ENCODE assay signal across 11 cellular contexts in genomic region chr3:52051444-52051843, GRCh38. TPM values are rescaled to one million over a fixed set of nuclear protein-coding genes. Genes with fewer than 3 reads are reported as not detected.
DNase-seq lines count a peak whose midpoint lies in the region; ATAC-seq and TF ChIP-seq lines count a peak whose summit lies in the region.
"Had no signal": no experiment of that assay in that cellular context is flagged by ENCODE, and none has a peak within 500 bp of the region (broad histone marks: within the 10 kb centered on the region; RNA-seq: fewer than 3 reads in every experiment).

No MANE protein-coding gene starts in this region.

- H3K27ac Mint-ChIP-seq in activated CD4-positive, alpha-beta T cell treated with anti-CD3 and anti-CD28 coated beads, Interleukin-2, amount 10 ng/mL, durations not matched to agents 7 days and 5 days = peak overlapping the region; percentile 94
- H3K27ac Mint-ChIP-seq in activated CD8-positive, alpha-beta T cell treated with anti-CD3 and anti-CD28 coated beads for 36 hours = peak overlapping the region; percentile 93

- no peak for DNase-seq in activated CD4-positive, alpha-beta T cell treated with anti-CD3 and anti-CD28 coated beads, Interleukin-2, amount 10 ng/mL, durations not matched to agents 7 days and 5 days
- no peak for DNase-seq in activated CD4-positive, alpha-beta T cell treated with anti-CD3 and anti-CD28 coated beads, Interleukin-2, amount 50 U/mL, for 1 hour
- no peak for DNase-seq in activated CD8-positive, alpha-beta T cell treated with anti-CD3 and anti-CD28 coated beads for 36 hours
- no peak for DNase-seq in esophagus squamous epithelium (lab: John Stamatoyannopoulos, UW)
- DNase-seq in substantia nigra (lab: John Stamatoyannopoulos, UW) = no peak
- DNase-seq in medulla oblongata (ENCODE audit: extremely low spot score) = no peak
- no peak for DNase-seq in hypothalamus (lab: John Stamatoyannopoulos, UW)
- no peak for DNase-seq in nucleus accumbens (lab: John Stamatoyannopoulos, UW)
- DNase-seq: ACHN, KG1, NCI-H2107 had no signal

- no peaks in the 10 kb centered on the region for H3K9me3 ChIP-seq in esophagus squamous epithelium

- TF ChIP-seq POLR2A in esophagus squamous epithelium (IDR thresholded peaks at IDR 0.05) = no peak

- peaks cover 42% of the 10 kb centered on the region for H3K4me1 Mint-ChIP-seq in activated CD4-positive, alpha-beta T cell treated with anti-CD3 and anti-CD28 coated beads, Interleukin-2, amount 10 ng/mL, durations not matched to agents 7 days and 5 days
- peaks cover 49% of the 10 kb centered on the region for H3K4me1 Mint-ChIP-seq in activated CD8-positive, alpha-beta T cell treated with anti-CD3 and anti-CD28 coated beads for 36 hours (ENCODE audit: low read depth)

- 48 to 50% methylated on average over 2 to 4 of the region's 8 CpGs for WGBS in esophagus squamous epithelium, 2 donors

- H3K27me3 Mint-ChIP-seq in activated CD4-positive, alpha-beta T cell treated with anti-CD3 and anti-CD28 coated beads, Interleukin-2, amount 10 ng/mL, durations not matched to agents 7 days and 5 days = no peaks in the 10 kb centered on the region
- no peaks in the 10 kb centered on the region for H3K27me3 Mint-ChIP-seq in activated CD8-positive, alpha-beta T cell treated with anti-CD3 and anti-CD28 coated beads for 36 hours

- CTCF ChIA-PET in activated CD4-positive, alpha-beta T cell treated with anti-CD3 and anti-CD28 coated beads, Interleukin-2, amount 10 ng/mL, durations not matched to agents 7 days and 5 days (lab: Charles Lee) = interaction anchor here (1.4 to 2.9 kb wide), 5 partner anchors 10 to 47 kb away, joined by 4 to 13 read pairs (median 7); no protein-coding TSS in a partner anchor
- CTCF ChIA-PET in activated CD8-positive, alpha-beta T cell treated with anti-CD3 and anti-CD28 coated beads for 36 hours (lab: Charles Lee) = interaction anchor here (1.2 to 8.0 kb wide), 5 partner anchors 9 to 110 kb away, joined by 3 to 74 read pairs (median 37); partner anchors contain the start of genes PARP3 and RRP9

- peaks cover 73 to 94% (median 82%) of the 10 kb centered on the region in 3 donors for H3K4me1 ChIP-seq in esophagus squamous epithelium

- no peaks in the 10 kb centered on the region for H3K9me3 Mint-ChIP-seq in activated CD4-positive, alpha-beta T cell treated with anti-CD3 and anti-CD28 coated beads, Interleukin-2, amount 10 ng/mL, durations not matched to agents 7 days and 5 days
- no peaks in the 10 kb centered on the region for H3K9me3 Mint-ChIP-seq in activated CD8-positive, alpha-beta T cell treated with anti-CD3 and anti-CD28 coated beads for 36 hours

- intact Hi-C loops in activated CD8-positive, alpha-beta T cell treated with anti-CD3 and anti-CD28 coated beads for 36 hours (cut with micrococcal nuclease) = loop anchor here (5.0 kb wide), 1 partner anchor 49 kb away; no protein-coding TSS in a partner anchor
- intact Hi-C loops in esophagus squamous epithelium (cut with DNase I) = loop anchor here (5.0 to 10.0 kb wide), 2 partner anchors 49 to 73 kb away; no protein-coding TSS in a partner anchor

- H3K4me3 ChIP-seq in esophagus squamous epithelium = peak overlapping the region in 2 of 4 donors; percentile 82 to 92

- no peaks in the 10 kb centered on the region for H3K27me3 ChIP-seq in esophagus squamous epithelium

- POLR2A ChIA-PET in activated CD4-positive, alpha-beta T cell treated with anti-CD3 and anti-CD28 coated beads, Interleukin-2, amount 10 ng/mL, durations not matched to agents 7 days and 5 days (lab: Charles Lee) = no interaction called here
- POLR2A ChIA-PET in activated CD8-positive, alpha-beta T cell treated with anti-CD3 and anti-CD28 coated beads for 36 hours (lab: Charles Lee) = interaction anchor here (0.8 to 1.9 kb wide), 5 partner anchors 10 to 189 kb away, joined by 3 to 5 read pairs (median 3); partner anchors contain the start of gene RPL29

- no peak for ATAC-seq in activated CD8-positive, alpha-beta T cell treated with anti-CD3 and anti-CD28 coated beads for 36 hours

- H3K36me3 Mint-ChIP-seq in activated CD4-positive, alpha-beta T cell treated with anti-CD3 and anti-CD28 coated beads, Interleukin-2, amount 10 ng/mL, durations not matched to agents 7 days and 5 days (ENCODE audit: low read depth) = peaks cover 35% of the 10 kb centered on the region
- H3K36me3 Mint-ChIP-seq in activated CD8-positive, alpha-beta T cell treated with anti-CD3 and anti-CD28 coated beads for 36 hours (ENCODE audit: low read depth) = peaks cover 35% of the 10 kb centered on the region

- TF ChIP-seq CTCF in activated CD8-positive, alpha-beta T cell treated with anti-CD3 and anti-CD28 coated beads for 36 hours (IDR thresholded peaks at IDR 0.05) = no peak
- TF ChIP-seq CTCF in esophagus squamous epithelium (IDR thresholded peaks at IDR 0.05) = no peak

- H3K4me3 Mint-ChIP-seq in activated CD4-positive, alpha-beta T cell treated with anti-CD3 and anti-CD28 coated beads, Interleukin-2, amount 10 ng/mL, durations not matched to agents 7 days and 5 days = peak overlapping the region; percentile 86
- H3K4me3 Mint-ChIP-seq in activated CD8-positive, alpha-beta T cell treated with anti-CD3 and anti-CD28 coated beads for 36 hours = no peak overlapping the region

- H3K27ac ChIP-seq in esophagus squamous epithelium = peak overlapping the region; percentile 94 to 98 (median 96)
- peak overlapping the region; percentile 88 for H3K27ac ChIP-seq in substantia nigra (ENCODE audit: low read depth, low read length, poor library complexity, severe bottlenecking)

- H3K36me3 ChIP-seq in esophagus squamous epithelium = peaks cover 27 to 63% (median 49%) of the 10 kb centered on the region in 3 donors

RNA-seq across cellular contexts. Expression of gene DUSP7, which starts 4.9 kb away (rescaled TPM):
- total RNA-seq in activated CD4-positive, alpha-beta T cell treated with anti-CD3 and anti-CD28 coated beads, Interleukin-2, amount 10 ng/mL, durations not matched to agents 7 days and 5 days = 10 to 100 TPM; 38.3 to 42.0 TPM
- total RNA-seq in activated CD8-positive, alpha-beta T cell treated with anti-CD3 and anti-CD28 coated beads for 36 hours = 10 to 100 TPM; 19.6 to 21.6 TPM
- 100 to 1,000 TPM in 1 of 4 donors, 10 to 100 TPM in 3; 49.3 to 105 (median 62.1) TPM for total RNA-seq in esophagus squamous epithelium

RNA-seq across cellular contexts. Expression of gene RPL29, which starts 55.7 kb away (rescaled TPM):
- 1,000 to 10,000 TPM; 1,423 to 1,425 TPM for total RNA-seq in activated CD4-positive, alpha-beta T cell treated with anti-CD3 and anti-CD28 coated beads, Interleukin-2, amount 10 ng/mL, durations not matched to agents 7 days and 5 days
- 1,000 to 10,000 TPM; 2,039 to 2,045 TPM for total RNA-seq in activated CD8-positive, alpha-beta T cell treated with anti-CD3 and anti-CD28 coated beads for 36 hours
- total RNA-seq in esophagus squamous epithelium = 1,000 to 10,000 TPM; 1,191 to 2,826 (median 1,725) TPM
